ENCODE assay signal across 22 cellular contexts in the genomic region with DNA sequence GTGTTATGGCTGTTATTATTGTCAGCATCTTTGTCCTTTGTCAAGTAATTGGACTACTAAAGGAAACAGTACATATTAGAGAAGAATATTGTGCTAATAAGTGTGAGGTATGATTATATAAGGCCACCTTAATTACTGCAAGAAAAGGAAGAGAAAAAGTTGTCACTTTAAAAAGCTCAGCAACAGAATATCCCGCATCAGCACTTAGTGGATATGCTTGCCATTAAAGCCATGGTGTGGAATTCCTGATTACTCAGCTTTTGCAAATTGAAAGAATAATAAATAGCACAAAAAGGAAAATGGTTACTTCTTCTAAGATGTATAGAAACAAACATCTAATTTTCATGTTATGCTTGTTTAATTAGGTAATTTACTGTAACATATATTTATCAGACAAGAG.
DNase-seq lines count a peak whose midpoint lies in the region; ATAC-seq, FAIRE-seq and TF ChIP-seq lines count a peak whose summit lies in the region.
"Had no signal": no experiment of that assay in that cellular context is flagged by ENCODE, and none has a peak within 500 bp of the region (broad histone marks: within the 10 kb centered on the region; RNA-seq: fewer than 3 reads in every experiment).

No MANE protein-coding gene starts in this region.

- no peaks in the 10 kb centered on the region for H3K9me3 ChIP-seq in A549
- H3K9me3 ChIP-seq in HUES6 (ENCODE audit: control insufficient read depth, insufficient read depth, low read depth, low read length) = no peaks in the 10 kb centered on the region
- H3K9me3 ChIP-seq: BLaER1 treated with 17β-estradiol and CSF1 and Interleukin-3, amounts not matched to agents 10 nM and 100 nM; Caco-2 had no signal

- H3K27ac Mint-ChIP-seq in WTC11 (no peak overlapping the region), MCF 10A (ENCODE audit: low read depth, unreplicated experiment) (no peak overlapping the region)
- H3K27ac Mint-ChIP-seq: B cell; CD4-positive, alpha-beta T cell; CD8-positive, alpha-beta T cell had no signal

- no peak for TF ChIP-seq EP300 in A549 (IDR thresholded peaks at IDR 0.05)

- TF ChIP-seq RAD21 in A549 (conservative IDR thresholded peaks at IDR 0.05 in 1 of 2, IDR thresholded peaks at IDR 0.05 in 1 of 2) = no peak

- POLR2A ChIA-PET in A549 (lab: Yijun Ruan, JAX) (no interaction called here), WTC11 (lab: Charles Lee) (no interaction called here), MCF 10A (lab: Yijun Ruan, JAX) (interaction anchor here (0.7 kb wide), 1 partner anchor 19 kb away, joined by 3 read pairs; no protein-coding TSS in a partner anchor)

- DNase-seq in A549 (ENCODE audit: low read depth in 1 of 2, low spot score in 1 of 2) (no peak), WTC11 (ENCODE audit: low spot score) (no peak), GM13977 (ENCODE audit: low spot score) (no peak), MCF 10A (ENCODE audit: unreplicated experiment) (no peak)
- DNase-seq in activated CD4-positive, alpha-beta T cell treated with anti-CD3 and anti-CD28 coated beads for 4 hours = no peak
- DNase-seq: 8988T; AML-193; Caco-2; Calu3; CD4-positive, alpha-beta T cell; CD8-positive, alpha-beta T cell; DMS79 treated with DMSO at 0.1 percent for 48 hours; GF-D8 had no signal

- no peak for FAIRE-seq in A549 (lab: Jason Lieb, UNC)
- FAIRE-seq: A204.1, D721Med, G401.6, GM12891, GM18507 had no signal

- CTCF ChIA-PET in A549 (lab: Yijun Ruan, JAX) = no interaction called here
- CTCF ChIA-PET in WTC11 (lab: Charles Lee) = no interaction called here
- CTCF ChIA-PET in MCF 10A (lab: Yijun Ruan, JAX) = no interaction called here

- H3K27me3 ChIP-seq in HUES6 (ENCODE audit: control insufficient read depth, insufficient read depth, low read length) = no peaks in the 10 kb centered on the region
- H3K27me3 ChIP-seq: BLaER1 treated with 17β-estradiol and CSF1 and Interleukin-3, amounts not matched to agents 10 nM and 100 nM had no signal

- intact Hi-C loops in MCF 10A (cut with micrococcal nuclease) = no loop called here

- no peak overlapping the region for H3K27ac ChIP-seq in A549
- H3K27ac ChIP-seq in HUES6 (ENCODE audit: low read depth, low read length) = peak overlapping the region; percentile 70; the same call in 1 of the 2 replicates
- H3K27ac ChIP-seq: BLaER1 treated with 17β-estradiol and CSF1 and Interleukin-3, amounts not matched to agents 10 nM and 100 nM; C4-2B had no signal

- TF ChIP-seq POLR2A in A549 (IDR thresholded peaks at IDR 0.05; ENCODE audit: low read length) = no peak

- no peaks in the 10 kb centered on the region for H3K27me3 Mint-ChIP-seq in WTC11 (ENCODE audit: low read depth)
- H3K27me3 Mint-ChIP-seq in MCF 10A (ENCODE audit: insufficient read depth, unreplicated experiment) = no peaks in the 10 kb centered on the region
- H3K27me3 Mint-ChIP-seq: B cell; CD4-positive, alpha-beta T cell had no signal

- H3K9ac ChIP-seq in HUES6 (ENCODE audit: low read length) = peak overlapping the region; percentile 29
- H3K9ac ChIP-seq: BLaER1 treated with 17β-estradiol and CSF1 and Interleukin-3, amounts not matched to agents 10 nM and 100 nM had no signal

- H3K9me3 Mint-ChIP-seq in WTC11 = peaks cover 47% of the 10 kb centered on the region
- peaks cover 4% of the 10 kb centered on the region for H3K9me3 Mint-ChIP-seq in MCF 10A (ENCODE audit: unreplicated experiment)
- H3K9me3 Mint-ChIP-seq: CD4-positive, alpha-beta T cell had no signal

- H3K4me3 ChIP-seq in A549 (no peak overlapping the region), HUES6 (ENCODE audit: low read depth, low read length) (peak overlapping the region; percentile 37; the same call in 1 of the 2 replicates)
- H3K4me3 ChIP-seq: BLaER1 treated with 17β-estradiol and CSF1 and Interleukin-3, amounts not matched to agents 10 nM and 100 nM had no signal

- TF ChIP-seq CTCF in A549 (IDR thresholded peaks at IDR 0.05) = no peak
- no peak for TF ChIP-seq CTCF in WTC11 (IDR thresholded peaks at IDR 0.05)
- no peak for TF ChIP-seq CTCF in GM13977 (IDR thresholded peaks at IDR 0.05; ENCODE audit: extremely low read depth, insufficient read depth, missing control alignments)
- TF ChIP-seq CTCF in MCF 10A (IDR thresholded peaks at IDR 0.05; ENCODE audit: unreplicated experiment) = no peak

- H3K36me3 Mint-ChIP-seq in WTC11 (peaks cover 14% of the 10 kb centered on the region), MCF 10A (ENCODE audit: insufficient read depth, unreplicated experiment) (no peaks in the 10 kb centered on the region)
- H3K36me3 Mint-ChIP-seq: CD8-positive, alpha-beta T cell had no signal

- H3K4me2 ChIP-seq in A549 = no peak overlapping the region

- H3K4me1 Mint-ChIP-seq in WTC11 (peaks cover 36% of the 10 kb centered on the region), MCF 10A (ENCODE audit: insufficient read depth, unreplicated experiment) (no peaks in the 10 kb centered on the region)
- H3K4me1 Mint-ChIP-seq: B cell had no signal

- H3K4me3 Mint-ChIP-seq in WTC11 = 0 out of 2 replicates have a peak overlapping the region, but pooled peaks have one; percentile 37
- no peak overlapping the region for H3K4me3 Mint-ChIP-seq in MCF 10A (ENCODE audit: unreplicated experiment)
- H3K4me3 Mint-ChIP-seq: B cell; CD4-positive, alpha-beta T cell; CD8-positive, alpha-beta T cell had no signal

- no TSS peak for BruUV-seq in MCF 10A (replicated peaks; lab: Mats Ljungman, UMichigan)

- WGBS in A549 (ENCODE audit: missing lambda C conversion rate) = 6% methylated on average over 1 of the region's 1 CpG

- in situ Hi-C loops in GM13977 (cut with MboI; ENCODE audit: low pct_unique_long_range_greater_than_20kb, low sequenced_read_pairs, unreplicated experiment) = no loop called here

- H3K4me1 ChIP-seq in A549 = no peaks in the 10 kb centered on the region
- H3K4me1 ChIP-seq in HUES6 (ENCODE audit: control insufficient read depth, insufficient read depth, low read length) = peaks cover 29% of the 10 kb centered on the region
- H3K4me1 ChIP-seq: Caco-2 had no signal

- ATAC-seq in A549 = no peak
- ATAC-seq in WTC11 = no peak
- ATAC-seq: CD8-positive, alpha-beta T cell had no signal

- H3K36me3 ChIP-seq in HUES6 (ENCODE audit: control insufficient read depth, insufficient read depth, low read length) = no peaks in the 10 kb centered on the region
- H3K36me3 ChIP-seq: BLaER1 treated with 17β-estradiol and CSF1 and Interleukin-3, amounts not matched to agents 10 nM and 100 nM had no signal

TF ChIP-seq in A549, 52 proteins besides CTCF, POLR2A, EP300 and RAD21:
- TF ChIP-seq RCOR1 (IDR thresholded peaks at IDR 0.05; ENCODE audit: low read depth, low read length) (no peak), MAFK (IDR thresholded peaks at IDR 0.05; ENCODE audit: partially characterized antibody) (peak; percentile 44), SREBF2 (IDR thresholded peaks at IDR 0.05) (no peak), FOSB (CRISPR knock-in tag; IDR thresholded peaks at IDR 0.05) (no peak)
TF ChIP-seq in A549: peak in this region for 1.

TF ChIP-seq in WTC11, 78 proteins besides CTCF, POLR2A, EP300 and RAD21 (continues in another document):
- TF ChIP-seq, protein P1, sequence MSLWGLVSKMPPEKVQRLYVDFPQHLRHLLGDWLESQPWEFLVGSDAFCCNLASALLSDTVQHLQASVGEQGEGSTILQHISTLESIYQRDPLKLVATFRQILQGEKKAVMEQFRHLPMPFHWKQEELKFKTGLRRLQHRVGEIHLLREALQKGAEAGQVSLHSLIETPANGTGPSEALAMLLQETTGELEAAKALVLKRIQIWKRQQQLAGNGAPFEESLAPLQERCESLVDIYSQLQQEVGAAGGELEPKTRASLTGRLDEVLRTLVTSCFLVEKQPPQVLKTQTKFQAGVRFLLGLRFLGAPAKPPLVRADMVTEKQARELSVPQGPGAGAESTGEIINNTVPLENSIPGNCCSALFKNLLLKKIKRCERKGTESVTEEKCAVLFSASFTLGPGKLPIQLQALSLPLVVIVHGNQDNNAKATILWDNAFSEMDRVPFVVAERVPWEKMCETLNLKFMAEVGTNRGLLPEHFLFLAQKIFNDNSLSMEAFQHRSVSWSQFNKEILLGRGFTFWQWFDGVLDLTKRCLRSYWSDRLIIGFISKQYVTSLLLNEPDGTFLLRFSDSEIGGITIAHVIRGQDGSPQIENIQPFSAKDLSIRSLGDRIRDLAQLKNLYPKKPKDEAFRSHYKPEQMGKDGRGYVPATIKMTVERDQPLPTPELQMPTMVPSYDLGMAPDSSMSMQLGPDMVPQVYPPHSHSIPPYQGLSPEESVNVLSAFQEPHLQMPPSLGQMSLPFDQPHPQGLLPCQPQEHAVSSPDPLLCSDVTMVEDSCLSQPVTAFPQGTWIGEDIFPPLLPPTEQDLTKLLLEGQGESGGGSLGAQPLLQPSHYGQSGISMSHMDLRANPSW (CRISPR knock-in tag; conservative IDR thresholded peaks at IDR 0.05; ENCODE audit: low read depth) = no peak
- TF ChIP-seq ZNF396 (CRISPR knock-in tag; IDR thresholded peaks at IDR 0.05; ENCODE audit: borderline replicate concordance) = no peak
- TF ChIP-seq ZNF423 (CRISPR knock-in tag; IDR thresholded peaks at IDR 0.05) = no peak
- TF ChIP-seq ETV6 (CRISPR knock-in tag; IDR thresholded peaks at IDR 0.05) = no peak
- no peak for TF ChIP-seq IRF2 (CRISPR knock-in tag; IDR thresholded peaks at IDR 0.05; ENCODE audit: borderline replicate concordance, low read depth)
- no peak for TF ChIP-seq MXD4 (CRISPR knock-in tag; IDR thresholded peaks at IDR 0.05; ENCODE audit: borderline replicate concordance)
- TF ChIP-seq, protein P2, sequence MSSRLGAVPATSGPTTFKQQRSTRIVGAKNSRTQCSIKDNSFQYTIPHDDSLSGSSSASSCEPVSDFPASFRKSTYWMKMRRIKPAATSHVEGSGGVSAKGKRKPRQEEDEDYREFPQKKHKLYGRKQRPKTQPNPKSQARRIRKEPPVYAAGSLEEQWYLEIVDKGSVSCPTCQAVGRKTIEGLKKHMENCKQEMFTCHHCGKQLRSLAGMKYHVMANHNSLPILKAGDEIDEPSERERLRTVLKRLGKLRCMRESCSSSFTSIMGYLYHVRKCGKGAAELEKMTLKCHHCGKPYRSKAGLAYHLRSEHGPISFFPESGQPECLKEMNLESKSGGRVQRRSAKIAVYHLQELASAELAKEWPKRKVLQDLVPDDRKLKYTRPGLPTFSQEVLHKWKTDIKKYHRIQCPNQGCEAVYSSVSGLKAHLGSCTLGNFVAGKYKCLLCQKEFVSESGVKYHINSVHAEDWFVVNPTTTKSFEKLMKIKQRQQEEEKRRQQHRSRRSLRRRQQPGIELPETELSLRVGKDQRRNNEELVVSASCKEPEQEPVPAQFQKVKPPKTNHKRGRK (CRISPR knock-in tag; IDR thresholded peaks at IDR 0.05; ENCODE audit: borderline replicate concordance) = no peak
- no peak for TF ChIP-seq ZBTB21 (CRISPR knock-in tag; IDR thresholded peaks at IDR 0.05; ENCODE audit: borderline replicate concordance)
